Comparison of ENCODE assay signal across 15 cellular contexts in the genomic region with DNA sequence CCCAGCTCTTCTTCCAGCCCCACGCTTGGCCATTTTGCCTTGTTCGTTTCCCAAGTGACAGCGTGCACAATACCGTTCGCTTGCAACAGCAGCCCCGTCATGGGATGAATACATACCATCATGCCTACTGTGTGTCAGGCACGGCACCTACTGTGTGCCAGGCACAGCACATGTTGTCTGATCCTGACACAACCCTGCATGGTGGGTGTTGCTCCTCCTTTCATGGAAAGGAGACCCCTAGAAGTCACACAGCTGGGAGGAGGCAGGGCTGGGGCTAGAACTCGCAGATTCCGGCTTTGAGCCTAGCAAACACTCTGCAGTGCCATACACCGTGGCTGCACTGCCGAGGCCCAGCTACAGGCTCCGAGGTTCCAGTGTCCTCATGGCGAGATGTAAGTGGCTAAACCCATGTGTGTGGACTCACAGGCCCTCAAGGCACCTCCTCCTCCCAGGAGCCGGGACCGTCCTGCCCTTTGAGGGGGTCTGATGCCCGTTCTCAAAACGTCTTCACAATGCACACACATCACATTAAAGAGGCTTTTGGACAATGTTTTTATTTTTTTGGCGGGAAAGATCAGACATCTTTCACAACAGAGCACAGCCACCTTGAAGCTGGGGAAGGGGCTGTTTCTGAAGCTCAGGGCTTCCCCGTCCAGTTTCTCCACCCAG.
A peak's percentile ranks its signal among the peaks of the same experiment; 100 is the strongest.
DNase-seq lines count a peak whose midpoint lies in the region; ATAC-seq, FAIRE-seq and TF ChIP-seq lines count a peak whose summit lies in the region.
"Had no signal": no experiment of that assay in that cellular context is flagged by ENCODE, and none has a peak within 500 bp of the region (broad histone marks: within the 10 kb centered on the region; RNA-seq: fewer than 3 reads in every experiment).

No MANE protein-coding gene starts in this region.

- no peak overlapping the region for H3K4me3 ChIP-seq in A549
- no peak overlapping the region for H3K4me3 ChIP-seq in astrocyte (ENCODE audit: insufficient read depth, low read depth, low read length)
- no peak overlapping the region for H3K4me3 ChIP-seq in GM23338
- H3K4me3 ChIP-seq: ovary had no signal

- H3K27me3 Mint-ChIP-seq in astrocyte (ENCODE audit: low read depth, unreplicated experiment) (no peaks in the 10 kb centered on the region), GM23338 (ENCODE audit: insufficient read depth, low read depth, poor library complexity) (peaks cover 6% of the 10 kb centered on the region)

- H3F3A ChIP-seq in GM23338 (replicated peaks; ENCODE audit: low read depth), result no peaks in the 10 kb centered on the region

- CTCF ChIA-PET in A549 (lab: Yijun Ruan, JAX), result interaction anchor here (0.8 to 2.0 kb wide), 7 partner anchors 9 to 49 kb away, joined by 3 to 15 read pairs (median 5); no protein-coding TSS in a partner anchor

- no peaks in the 10 kb centered on the region for H3K9me3 Mint-ChIP-seq in astrocyte (ENCODE audit: unreplicated experiment)
- peaks cover 8% of the 10 kb centered on the region; the same call in 2 of the 3 replicates for H3K9me3 Mint-ChIP-seq in GM23338

- H3K4me2 ChIP-seq in A549 (no peak overlapping the region), astrocyte (ENCODE audit: low read length) (no peak overlapping the region), GM23338 (no peak overlapping the region)

- H3K27ac Mint-ChIP-seq in astrocyte (ENCODE audit: unreplicated experiment) (peak overlapping the region; percentile 15), GM23338 (no peak overlapping the region)
- H3K27ac Mint-ChIP-seq: CD8-positive, alpha-beta T cell had no signal

- H3K4me3 Mint-ChIP-seq in astrocyte (ENCODE audit: unreplicated experiment) (no peak overlapping the region), GM23338 (no peak overlapping the region)
- H3K4me3 Mint-ChIP-seq: CD8-positive, alpha-beta T cell had no signal

- no peak for TF ChIP-seq EP300 in A549 (IDR thresholded peaks at IDR 0.05)

- H3K4me1 ChIP-seq in A549 (peaks cover 42% of the 10 kb centered on the region), astrocyte (ENCODE audit: insufficient read depth, low read length) (peaks cover 38% of the 10 kb centered on the region), GM23338 (ENCODE audit: insufficient read depth) (peaks cover 10% of the 10 kb centered on the region; the same call in 1 of the 2 replicates)

- H3K36me3 ChIP-seq in astrocyte (ENCODE audit: insufficient read depth, low read length), result no peaks in the 10 kb centered on the region
- H3K36me3 ChIP-seq in GM23338 (ENCODE audit: insufficient read depth), result 0 out of 2 replicates have a peak, but pooled peaks cover 3% of the 10 kb centered on the region
- H3K36me3 ChIP-seq: ovary had no signal

- H2AFZ ChIP-seq in astrocyte (ENCODE audit: low read depth, low read length) (no peak overlapping the region), GM23338 (no peak overlapping the region)

- H4K20me1 ChIP-seq in astrocyte (ENCODE audit: insufficient read depth, low read length) (no peaks in the 10 kb centered on the region), GM23338 (replicated peaks; ENCODE audit: insufficient read depth) (no peaks in the 10 kb centered on the region)

- no peak for TF ChIP-seq RAD21 in A549 (conservative IDR thresholded peaks at IDR 0.05 in 1 of 2, IDR thresholded peaks at IDR 0.05 in 1 of 2)

- H3K9me3 ChIP-seq in A549 (peaks cover 7% of the 10 kb centered on the region; the same call in 1 of the 3 replicates), astrocyte (ENCODE audit: insufficient read depth, low read depth, low read length) (no peaks in the 10 kb centered on the region)
- H3K9me3 ChIP-seq: ovary had no signal

- H3K27me3 ChIP-seq in astrocyte (ENCODE audit: insufficient read depth, low read length) (no peaks in the 10 kb centered on the region), GM23338 (ENCODE audit: insufficient read depth) (no peaks in the 10 kb centered on the region)
- H3K27me3 ChIP-seq: ovary had no signal

- H3K4me1 Mint-ChIP-seq in astrocyte (ENCODE audit: low read depth, unreplicated experiment) (peaks cover 45% of the 10 kb centered on the region), GM23338 (peaks cover 17% of the 10 kb centered on the region)

- peaks cover 14% of the 10 kb centered on the region; the same call in 1 of the 2 replicates for H3K9me2 ChIP-seq in GM23338 (ENCODE audit: insufficient read depth)

- 89% methylated on average over 19 of the region's 19 CpGs for WGBS in A549 (ENCODE audit: missing lambda C conversion rate)

- H3K79me2 ChIP-seq in astrocyte (ENCODE audit: insufficient read depth, low read length) (no peaks in the 10 kb centered on the region), GM23338 (replicated peaks; ENCODE audit: insufficient read depth) (no peaks in the 10 kb centered on the region)

- no peak for TF ChIP-seq POLR2A in A549 (IDR thresholded peaks at IDR 0.05; ENCODE audit: low read length)

- no peak for TF ChIP-seq CTCF in A549 (IDR thresholded peaks at IDR 0.05)
- TF ChIP-seq CTCF in astrocyte (IDR thresholded peaks at IDR 0.05; ENCODE audit: insufficient read depth, low read depth, low read length), result no peak
- no peak for TF ChIP-seq CTCF in GM23338 (conservative IDR thresholded peaks at IDR 0.05; ENCODE audit: low read depth in 2 of 2)

- FAIRE-seq in A549 (lab: Jason Lieb, UNC) (no peak), astrocyte (lab: Jason Lieb, UNC) (no peak)
- FAIRE-seq: G401.6 had no signal

- H3K27ac ChIP-seq in A549, result peak overlapping the region; percentile 70 to 90; a peak in 4 of 6 replicates
- H3K27ac ChIP-seq in astrocyte (ENCODE audit: low read depth, low read length), result no peak overlapping the region
- H3K27ac ChIP-seq in GM23338 (ENCODE audit: low read depth), result no peak overlapping the region

- DNase-seq in A549 (ENCODE audit: low read depth in 1 of 2, low spot score in 1 of 2) (no peak), astrocyte (ENCODE audit: low read depth) (no peak), islet precursor cell (peak; percentile 47), sciatic nerve (ENCODE audit: low spot score) (peak; percentile 45), GM23338 (ENCODE audit: low spot score) (no peak), NAMALWA (ENCODE audit: low spot score) (no peak), putamen (ENCODE audit: low spot score) (no peak)
- DNase-seq: CD8-positive, alpha-beta T cell; dermis blood vessel endothelial cell; NCI-H2029; NCI-H526; T-helper 9 cell had no signal

- POLR2A ChIA-PET in A549 (lab: Yijun Ruan, JAX), result interaction anchor here (4.9 kb wide), 1 partner anchor 139 kb away, joined by 45 read pairs; the partner anchor contains the start of gene RHOB

- no peak for ATAC-seq in A549
- no peak for ATAC-seq in sciatic nerve
- ATAC-seq in GM18502 (IDR thresholded peaks at IDR 0.05; ENCODE audit: poor library complexity, unreplicated experiment), result no peak
- no peak for ATAC-seq in GM23338
- ATAC-seq: CD8-positive, alpha-beta T cell had no signal

- H3K36me3 Mint-ChIP-seq in astrocyte (ENCODE audit: low read depth, unreplicated experiment) (peaks cover 2% of the 10 kb centered on the region), GM23338 (ENCODE audit: low read depth) (no peaks in the 10 kb centered on the region)
- H3K36me3 Mint-ChIP-seq: CD8-positive, alpha-beta T cell had no signal

- H3K9ac ChIP-seq in astrocyte (ENCODE audit: low read length), result no peak overlapping the region

- intact Hi-C loops in sciatic nerve (cut with DNase I), result no loop called here

TF ChIP-seq in A549, 52 proteins besides CTCF, POLR2A, EP300 and RAD21:
- TF ChIP-seq HOXA7 (CRISPR knock-in tag; IDR thresholded peaks at IDR 0.05), result no peak
- peak; percentile 77; the same call in 1 of the 2 replicates for TF ChIP-seq E2F6 (IDR thresholded peaks at IDR 0.05; ENCODE audit: borderline replicate concordance, low read depth)

TF ChIP-seq in GM23338, 12 proteins besides CTCF, POLR2A, EP300 and RAD21 (continues in another document):
- no peak for TF ChIP-seq ZNF331 (CRISPR knock-in tag; IDR thresholded peaks at IDR 0.05; ENCODE audit: low read depth)
- TF ChIP-seq, protein P1, sequence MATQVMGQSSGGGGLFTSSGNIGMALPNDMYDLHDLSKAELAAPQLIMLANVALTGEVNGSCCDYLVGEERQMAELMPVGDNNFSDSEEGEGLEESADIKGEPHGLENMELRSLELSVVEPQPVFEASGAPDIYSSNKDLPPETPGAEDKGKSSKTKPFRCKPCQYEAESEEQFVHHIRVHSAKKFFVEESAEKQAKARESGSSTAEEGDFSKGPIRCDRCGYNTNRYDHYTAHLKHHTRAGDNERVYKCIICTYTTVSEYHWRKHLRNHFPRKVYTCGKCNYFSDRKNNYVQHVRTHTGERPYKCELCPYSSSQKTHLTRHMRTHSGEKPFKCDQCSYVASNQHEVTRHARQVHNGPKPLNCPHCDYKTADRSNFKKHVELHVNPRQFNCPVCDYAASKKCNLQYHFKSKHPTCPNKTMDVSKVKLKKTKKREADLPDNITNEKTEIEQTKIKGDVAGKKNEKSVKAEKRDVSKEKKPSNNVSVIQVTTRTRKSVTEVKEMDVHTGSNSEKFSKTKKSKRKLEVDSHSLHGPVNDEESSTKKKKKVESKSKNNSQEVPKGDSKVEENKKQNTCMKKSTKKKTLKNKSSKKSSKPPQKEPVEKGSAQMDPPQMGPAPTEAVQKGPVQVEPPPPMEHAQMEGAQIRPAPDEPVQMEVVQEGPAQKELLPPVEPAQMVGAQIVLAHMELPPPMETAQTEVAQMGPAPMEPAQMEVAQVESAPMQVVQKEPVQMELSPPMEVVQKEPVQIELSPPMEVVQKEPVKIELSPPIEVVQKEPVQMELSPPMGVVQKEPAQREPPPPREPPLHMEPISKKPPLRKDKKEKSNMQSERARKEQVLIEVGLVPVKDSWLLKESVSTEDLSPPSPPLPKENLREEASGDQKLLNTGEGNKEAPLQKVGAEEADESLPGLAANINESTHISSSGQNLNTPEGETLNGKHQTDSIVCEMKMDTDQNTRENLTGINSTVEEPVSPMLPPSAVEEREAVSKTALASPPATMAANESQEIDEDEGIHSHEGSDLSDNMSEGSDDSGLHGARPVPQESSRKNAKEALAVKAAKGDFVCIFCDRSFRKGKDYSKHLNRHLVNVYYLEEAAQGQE (IDR thresholded peaks at IDR 0.05; ENCODE audit: unreplicated experiment), result no peak
- no peak for TF ChIP-seq CREB1 (CRISPR knock-in tag; IDR thresholded peaks at IDR 0.05; ENCODE audit: low read depth)
- no peak for TF ChIP-seq EZH2phosphoT487 (IDR thresholded peaks at IDR 0.05; ENCODE audit: unreplicated experiment)
- no peak for TF ChIP-seq ZNF114 (CRISPR knock-in tag; IDR thresholded peaks at IDR 0.05)
- TF ChIP-seq STAT1 (IDR thresholded peaks at IDR 0.05; ENCODE audit: unreplicated experiment), result no peak
- TF ChIP-seq POLR2AphosphoS5 (IDR thresholded peaks at IDR 0.05; ENCODE audit: low read depth), result no peak

Comparison
In these comparisons a context has a peak if more than half of its experiments do, and no peak if none do; other contexts are left out.
1. DNase-seq: peak in islet precursor cell (single experiment) and sciatic nerve (single experiment); none in A549 (0 of 2), astrocyte (single experiment), GM23338 (single experiment), NAMALWA (single experiment) and putamen (single experiment).
2. H3K27ac ChIP-seq: peak in A549 (2 of 2); none in astrocyte (single experiment) and GM23338 (single experiment).